ENCODE assay signal across 8 cellular contexts in genomic region chr14:23183479-23183878, GRCh38. TPM values are rescaled to one million over a fixed set of nuclear protein-coding genes. Genes with fewer than 3 reads are reported as not detected.
DNase-seq lines count a peak whose midpoint lies in the region; ATAC-seq and TF ChIP-seq lines count a peak whose summit lies in the region.

Gene SLC7A8 (minus strand): TSS chr14:23183660. CDS start chr14:23182914, 746 bp downstream.

- 1 to 3% (median 2%) methylated on average over 17 of the region's 17 CpGs for WGBS in adrenal gland, 4 donors
- WGBS in prostate gland = 1% methylated on average over 17 of the region's 17 CpGs

- ATAC-seq in HG02884 (IDR thresholded peaks at IDR 0.05; ENCODE audit: unreplicated experiment) (no peak), HG02885 (IDR thresholded peaks at IDR 0.05; ENCODE audit: poor library complexity, unreplicated experiment) (no peak)

- no peaks in the 10 kb centered on the region for H3K9me3 ChIP-seq in adrenal gland (replicated peaks in 1 of 3)
- H3K9me3 ChIP-seq in right atrium auricular region = no peaks in the 10 kb centered on the region
- H3K9me3 ChIP-seq in prostate gland = no peaks in the 10 kb centered on the region

- TF ChIP-seq POLR2A in adrenal gland (IDR thresholded peaks at IDR 0.05) (peak; percentile 26 to 79), prostate gland (IDR thresholded peaks at IDR 0.05) (peak; percentile 90)

- DNase-seq in DMS53 treated with DMSO at 0.1 percent for 48 hours (lab: John Stamatoyannopoulos, UW; ENCODE audit: unreplicated experiment) (peak; percentile 18), NCI-H345 treated with DMSO at 0.1 percent for 48 hours (lab: John Stamatoyannopoulos, UW; ENCODE audit: unreplicated experiment) (peak; percentile 48), adrenal gland (peak; percentile 38 to 83 (median 61)), right atrium auricular region (ENCODE audit: low spot score) (peak; percentile 64), prostate gland (ENCODE audit: low spot score) (peak; percentile 79), NCI-H1930 (lab: John Stamatoyannopoulos, UW) (no peak)

- H3K27ac ChIP-seq in adrenal gland = peak within 1 kb of the TSS in 3 of 5 donors; percentile 10 to 48 (median 19)
- H3K27ac ChIP-seq in right atrium auricular region = peak within 1 kb of the TSS; percentile 59 to 67
- peak within 1 kb of the TSS; percentile 84 for H3K27ac ChIP-seq in prostate gland

- H3K27me3 ChIP-seq in adrenal gland (no peaks in the 10 kb centered on the region), right atrium auricular region (no peaks in the 10 kb centered on the region), prostate gland (replicated peaks; ENCODE audit: insufficient read depth) (no peaks in the 10 kb centered on the region)

- H3K4me3 ChIP-seq in adrenal gland = peak within 1 kb of the TSS; percentile 0 to 59 (median 38)
- peak within 1 kb of the TSS; percentile 55 to 56 for H3K4me3 ChIP-seq in right atrium auricular region
- H3K4me3 ChIP-seq in prostate gland = peak within 1 kb of the TSS; percentile 37 to 51

- TF ChIP-seq CTCF in adrenal gland (IDR thresholded peaks at IDR 0.05) (no peak), right atrium auricular region (IDR thresholded peaks at IDR 0.05) (no peak), prostate gland (IDR thresholded peaks at IDR 0.05) (no peak)

- H3K4me1 ChIP-seq in adrenal gland (replicated peaks in 1 of 2) = no peaks in the 10 kb centered on the region
- peaks cover 0 to 21% of the 10 kb centered on the region in 2 donors for H3K4me1 ChIP-seq in right atrium auricular region
- no peaks in the 10 kb centered on the region for H3K4me1 ChIP-seq in prostate gland (replicated peaks)

- intact Hi-C loops in adrenal gland (cut with DNase I) = no loop called here
- intact Hi-C loops in prostate gland (cut with DNase I) = loop anchor here (2.0 to 5.0 kb wide), 2 partner anchors 29 to 41 kb away; no protein-coding TSS in a partner anchor

- no peaks in the 10 kb centered on the region for H3K36me3 ChIP-seq in adrenal gland (replicated peaks in 1 of 2)
- no peaks in the 10 kb centered on the region for H3K36me3 ChIP-seq in right atrium auricular region
- no peaks in the 10 kb centered on the region for H3K36me3 ChIP-seq in prostate gland

RNA-seq across cellular contexts. Expression of gene SLC7A8, which starts in this region (rescaled TPM):
- 10 to 100 TPM; 23.4 to 50.9 (median 33.4) TPM for total RNA-seq in adrenal gland
- 10 to 100 TPM; 18.2 to 24.5 (median 21.0) TPM for polyA plus RNA-seq in adrenal gland
- total RNA-seq in right atrium auricular region = 10 to 100 TPM; 11.9 to 23.7 TPM
- 100 to 1,000 TPM; 119 to 143 TPM for total RNA-seq in prostate gland

Comparison
In these comparisons a context has a peak if more than half of its experiments do, and no peak if none do; other contexts are left out.
1. DNase-seq: peak in DMS53 treated with DMSO at 0.1 percent for 48 hours (single experiment), NCI-H345 treated with DMSO at 0.1 percent for 48 hours (single experiment), adrenal gland (7 of 7), right atrium auricular region (single experiment) and prostate gland (single experiment); none in NCI-H1930 (0 of 2).
2. H3K27ac ChIP-seq: peak in every context shown above with its lines; median percentile 84 in prostate gland; 63 in right atrium auricular region; 19 in adrenal gland.
3. Peak in every context shown above with its lines, with median percentiles within 50 percentile points of each other: H3K4me3 ChIP-seq.